In genomic region chr3:122794483-122794778, GRCh38 we compare ENCODE assay signal across 8 cellular contexts. TPM values are rescaled to one million over a fixed set of nuclear protein-coding genes. Genes with fewer than 3 reads are reported as not detected.
A peak's percentile ranks its signal among the peaks of the same experiment; 100 is the strongest.
DNase-seq lines count a peak whose midpoint lies in the region; ATAC-seq lines count a peak whose summit lies in the region.
"Had no signal": no experiment of that assay in that cellular context is flagged by ENCODE, and none has a peak within 500 bp of the region (broad histone marks: within the 10 kb centered on the region; RNA-seq: fewer than 3 reads in every experiment).

No MANE protein-coding gene starts in this region.

- peak overlapping the region; percentile 84 for H3K4me3 Mint-ChIP-seq in activated naive CD8-positive, alpha-beta T cell treated with anti-CD3 and anti-CD28 coated beads, Interleukin-2, amount 10 ng/mL, durations not matched to agents 7 days and 5 days

- no peaks in the 10 kb centered on the region for H3K9me3 Mint-ChIP-seq in activated naive CD8-positive, alpha-beta T cell treated with anti-CD3 and anti-CD28 coated beads, Interleukin-2, amount 10 ng/mL, durations not matched to agents 7 days and 5 days

- no peaks in the 10 kb centered on the region for H3K9me3 ChIP-seq in HUES48 (ENCODE audit: control insufficient read depth, insufficient read depth, low read length)
- H3K9me3 ChIP-seq in iPS-20b (ENCODE audit: insufficient read depth, low read depth, low read length): no peaks in the 10 kb centered on the region
- H3K9me3 ChIP-seq in stomach smooth muscle (ENCODE audit: control insufficient read depth in 2 of 2, low read length in 2 of 2): no peaks in the 10 kb centered on the region

- H3K36me3 Mint-ChIP-seq in activated naive CD8-positive, alpha-beta T cell treated with anti-CD3 and anti-CD28 coated beads, Interleukin-2, amount 10 ng/mL, durations not matched to agents 7 days and 5 days: no peaks in the 10 kb centered on the region

- H3K4me3 ChIP-seq in HUES48 (ENCODE audit: low read depth, low read length) (peak overlapping the region; percentile 75), iPS-20b (ENCODE audit: low read length) (peak overlapping the region; percentile 93), stomach smooth muscle (ENCODE audit: low read length in 2 of 2) (peak overlapping the region; percentile 92 to 94)

- peak overlapping the region; percentile 86 for H3K9ac ChIP-seq in HUES48 (ENCODE audit: low read depth, low read length)
- H3K9ac ChIP-seq in iPS-20b (ENCODE audit: low read depth, low read length): peak overlapping the region; percentile 87; the same call in 1 of the 2 replicates
- peak overlapping the region; percentile 87 to 94 for H3K9ac ChIP-seq in stomach smooth muscle (ENCODE audit: low read length in 2 of 2)

- POLR2A ChIA-PET in activated naive CD8-positive, alpha-beta T cell treated with anti-CD3 and anti-CD28 coated beads, Interleukin-2, amount 10 ng/mL, durations not matched to agents 7 days and 5 days (lab: Charles Lee): no interaction called here

- H3K4me1 ChIP-seq in HUES48 (ENCODE audit: control insufficient read depth, insufficient read depth, low read length) (peaks cover 12% of the 10 kb centered on the region; the same call in 1 of the 2 replicates), iPS-20b (ENCODE audit: insufficient read depth, low read length) (peaks cover 4% of the 10 kb centered on the region; the same call in 1 of the 2 replicates), stomach smooth muscle (ENCODE audit: control insufficient read depth, insufficient read depth, low read length) (peaks cover 13% of the 10 kb centered on the region)

- DNase-seq in activated naive CD8-positive, alpha-beta T cell treated with anti-CD3 and anti-CD28 coated beads, Interleukin-2, amount 10 ng/mL, durations not matched to agents 7 days and 5 days: no peak
- DNase-seq in GM19240 (ENCODE audit: insufficient read length, low spot score): no peak
- DNase-seq: NCI-H1105 treated with DMSO at 0.1 percent for 48 hours had no signal

- H3K27ac ChIP-seq in HUES48 (ENCODE audit: low read depth, low read length) (peak overlapping the region; percentile 98), iPS-20b (ENCODE audit: low read length) (peak overlapping the region; percentile 1), stomach smooth muscle (ENCODE audit: low read length) (peak overlapping the region; percentile 86)

- H3K27me3 ChIP-seq in HUES48 (ENCODE audit: control insufficient read depth, insufficient read depth, low read length): peaks cover 12% of the 10 kb centered on the region
- peaks cover 14% of the 10 kb centered on the region for H3K27me3 ChIP-seq in iPS-20b (ENCODE audit: insufficient read depth, low read length)
- no peaks in the 10 kb centered on the region for H3K27me3 ChIP-seq in stomach smooth muscle (ENCODE audit: control insufficient read depth in 1 of 2, insufficient read depth in 2 of 2, low read length in 2 of 2)

- ATAC-seq in activated naive CD8-positive, alpha-beta T cell treated with anti-CD3 and anti-CD28 coated beads, Interleukin-2, amount 10 ng/mL, durations not matched to agents 7 days and 5 days (ENCODE audit: low read depth): no peak
- ATAC-seq in GM21381 (IDR thresholded peaks at IDR 0.05; ENCODE audit: unreplicated experiment) (no peak), GM18520 (IDR thresholded peaks at IDR 0.05; ENCODE audit: unreplicated experiment) (no peak)

- H3K4me1 Mint-ChIP-seq in activated naive CD8-positive, alpha-beta T cell treated with anti-CD3 and anti-CD28 coated beads, Interleukin-2, amount 10 ng/mL, durations not matched to agents 7 days and 5 days: peaks cover 22% of the 10 kb centered on the region

- no peaks in the 10 kb centered on the region for H3K27me3 Mint-ChIP-seq in activated naive CD8-positive, alpha-beta T cell treated with anti-CD3 and anti-CD28 coated beads, Interleukin-2, amount 10 ng/mL, durations not matched to agents 7 days and 5 days

- H3K27ac Mint-ChIP-seq in activated naive CD8-positive, alpha-beta T cell treated with anti-CD3 and anti-CD28 coated beads, Interleukin-2, amount 10 ng/mL, durations not matched to agents 7 days and 5 days: peak overlapping the region; percentile 77

- H3K36me3 ChIP-seq in HUES48 (ENCODE audit: control insufficient read depth, insufficient read depth, low read length) (no peaks in the 10 kb centered on the region), iPS-20b (ENCODE audit: insufficient read depth, low read depth, low read length) (no peaks in the 10 kb centered on the region), stomach smooth muscle (ENCODE audit: control insufficient read depth in 2 of 2, insufficient read depth in 2 of 2, low read length in 2 of 2) (no peaks in the 10 kb centered on the region)

RNA-seq across cellular contexts. Expression of gene SLC49A4, which starts 0.4 kb away (rescaled TPM):
- total RNA-seq in activated naive CD8-positive, alpha-beta T cell treated with anti-CD3 and anti-CD28 coated beads, Interleukin-2, amount 10 ng/mL, durations not matched to agents 7 days and 5 days: 1 to 10 TPM; 3.2 to 3.4 TPM

RNA-seq across cellular contexts. Expression of gene HSPBAP1, which starts 0.8 kb away (rescaled TPM):
- total RNA-seq in activated naive CD8-positive, alpha-beta T cell treated with anti-CD3 and anti-CD28 coated beads, Interleukin-2, amount 10 ng/mL, durations not matched to agents 7 days and 5 days: 10 to 100 TPM; 11.4 to 11.9 TPM

Comparison
In these comparisons a context has a peak if more than half of its experiments do, and no peak if none do; other contexts are left out.
1. H3K27ac ChIP-seq: peak in every context shown above with its lines; median percentile 98 in HUES48; 86 in stomach smooth muscle; 1 in iPS-20b.